1 cellular context compared by ENCODE assay signal in the genomic region with DNA sequence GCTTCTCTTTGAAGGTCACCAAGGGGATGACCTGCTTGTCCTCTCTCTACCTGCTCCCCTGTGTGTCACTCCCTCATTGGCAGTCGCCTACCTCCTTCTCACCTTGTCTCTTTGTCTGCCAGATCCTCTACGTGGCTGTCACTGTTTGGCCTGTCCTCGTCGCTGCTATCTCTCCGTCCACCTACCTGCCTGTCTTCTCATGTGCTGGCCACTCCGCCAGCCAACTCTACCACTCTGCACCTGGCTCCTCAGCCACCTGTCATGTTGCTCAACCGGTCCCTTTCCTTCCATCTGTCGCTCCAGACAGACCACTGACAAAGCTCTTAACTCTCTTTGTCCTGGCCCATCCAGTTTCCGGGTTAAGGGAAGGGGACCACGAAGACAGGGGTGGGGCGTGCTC.
TF ChIP-seq lines count a peak whose summit lies in the region.

A gene with protein sequence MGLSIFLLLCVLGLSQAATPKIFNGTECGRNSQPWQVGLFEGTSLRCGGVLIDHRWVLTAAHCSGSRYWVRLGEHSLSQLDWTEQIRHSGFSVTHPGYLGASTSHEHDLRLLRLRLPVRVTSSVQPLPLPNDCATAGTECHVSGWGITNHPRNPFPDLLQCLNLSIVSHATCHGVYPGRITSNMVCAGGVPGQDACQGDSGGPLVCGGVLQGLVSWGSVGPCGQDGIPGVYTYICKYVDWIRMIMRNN (minus strand): TSS at position 299 of the 400 bp plus-strand sequence. CDS start 381 bp downstream, outside the sequence.

TF ChIP-seq in GM23338, 12 proteins besides CTCF, POLR2A, EP300 and RAD21:
- TF ChIP-seq REST (IDR thresholded peaks at IDR 0.05; ENCODE audit: unreplicated experiment) (no peak), ZNF114 (CRISPR knock-in tag; IDR thresholded peaks at IDR 0.05) (no peak), ETS1 (IDR thresholded peaks at IDR 0.05) (no peak), CREB1 (CRISPR knock-in tag; IDR thresholded peaks at IDR 0.05; ENCODE audit: low read depth) (no peak), EZH2 (IDR thresholded peaks at IDR 0.05; ENCODE audit: low read depth, unreplicated experiment) (no peak), EZH2phosphoT487 (IDR thresholded peaks at IDR 0.05; ENCODE audit: unreplicated experiment) (no peak), JUNB (IDR thresholded peaks at IDR 0.05; ENCODE audit: unreplicated experiment) (no peak), POLR2AphosphoS5 (IDR thresholded peaks at IDR 0.05; ENCODE audit: low read depth) (no peak), STAT1 (IDR thresholded peaks at IDR 0.05; ENCODE audit: unreplicated experiment) (no peak)
- TF ChIP-seq, protein P1, sequence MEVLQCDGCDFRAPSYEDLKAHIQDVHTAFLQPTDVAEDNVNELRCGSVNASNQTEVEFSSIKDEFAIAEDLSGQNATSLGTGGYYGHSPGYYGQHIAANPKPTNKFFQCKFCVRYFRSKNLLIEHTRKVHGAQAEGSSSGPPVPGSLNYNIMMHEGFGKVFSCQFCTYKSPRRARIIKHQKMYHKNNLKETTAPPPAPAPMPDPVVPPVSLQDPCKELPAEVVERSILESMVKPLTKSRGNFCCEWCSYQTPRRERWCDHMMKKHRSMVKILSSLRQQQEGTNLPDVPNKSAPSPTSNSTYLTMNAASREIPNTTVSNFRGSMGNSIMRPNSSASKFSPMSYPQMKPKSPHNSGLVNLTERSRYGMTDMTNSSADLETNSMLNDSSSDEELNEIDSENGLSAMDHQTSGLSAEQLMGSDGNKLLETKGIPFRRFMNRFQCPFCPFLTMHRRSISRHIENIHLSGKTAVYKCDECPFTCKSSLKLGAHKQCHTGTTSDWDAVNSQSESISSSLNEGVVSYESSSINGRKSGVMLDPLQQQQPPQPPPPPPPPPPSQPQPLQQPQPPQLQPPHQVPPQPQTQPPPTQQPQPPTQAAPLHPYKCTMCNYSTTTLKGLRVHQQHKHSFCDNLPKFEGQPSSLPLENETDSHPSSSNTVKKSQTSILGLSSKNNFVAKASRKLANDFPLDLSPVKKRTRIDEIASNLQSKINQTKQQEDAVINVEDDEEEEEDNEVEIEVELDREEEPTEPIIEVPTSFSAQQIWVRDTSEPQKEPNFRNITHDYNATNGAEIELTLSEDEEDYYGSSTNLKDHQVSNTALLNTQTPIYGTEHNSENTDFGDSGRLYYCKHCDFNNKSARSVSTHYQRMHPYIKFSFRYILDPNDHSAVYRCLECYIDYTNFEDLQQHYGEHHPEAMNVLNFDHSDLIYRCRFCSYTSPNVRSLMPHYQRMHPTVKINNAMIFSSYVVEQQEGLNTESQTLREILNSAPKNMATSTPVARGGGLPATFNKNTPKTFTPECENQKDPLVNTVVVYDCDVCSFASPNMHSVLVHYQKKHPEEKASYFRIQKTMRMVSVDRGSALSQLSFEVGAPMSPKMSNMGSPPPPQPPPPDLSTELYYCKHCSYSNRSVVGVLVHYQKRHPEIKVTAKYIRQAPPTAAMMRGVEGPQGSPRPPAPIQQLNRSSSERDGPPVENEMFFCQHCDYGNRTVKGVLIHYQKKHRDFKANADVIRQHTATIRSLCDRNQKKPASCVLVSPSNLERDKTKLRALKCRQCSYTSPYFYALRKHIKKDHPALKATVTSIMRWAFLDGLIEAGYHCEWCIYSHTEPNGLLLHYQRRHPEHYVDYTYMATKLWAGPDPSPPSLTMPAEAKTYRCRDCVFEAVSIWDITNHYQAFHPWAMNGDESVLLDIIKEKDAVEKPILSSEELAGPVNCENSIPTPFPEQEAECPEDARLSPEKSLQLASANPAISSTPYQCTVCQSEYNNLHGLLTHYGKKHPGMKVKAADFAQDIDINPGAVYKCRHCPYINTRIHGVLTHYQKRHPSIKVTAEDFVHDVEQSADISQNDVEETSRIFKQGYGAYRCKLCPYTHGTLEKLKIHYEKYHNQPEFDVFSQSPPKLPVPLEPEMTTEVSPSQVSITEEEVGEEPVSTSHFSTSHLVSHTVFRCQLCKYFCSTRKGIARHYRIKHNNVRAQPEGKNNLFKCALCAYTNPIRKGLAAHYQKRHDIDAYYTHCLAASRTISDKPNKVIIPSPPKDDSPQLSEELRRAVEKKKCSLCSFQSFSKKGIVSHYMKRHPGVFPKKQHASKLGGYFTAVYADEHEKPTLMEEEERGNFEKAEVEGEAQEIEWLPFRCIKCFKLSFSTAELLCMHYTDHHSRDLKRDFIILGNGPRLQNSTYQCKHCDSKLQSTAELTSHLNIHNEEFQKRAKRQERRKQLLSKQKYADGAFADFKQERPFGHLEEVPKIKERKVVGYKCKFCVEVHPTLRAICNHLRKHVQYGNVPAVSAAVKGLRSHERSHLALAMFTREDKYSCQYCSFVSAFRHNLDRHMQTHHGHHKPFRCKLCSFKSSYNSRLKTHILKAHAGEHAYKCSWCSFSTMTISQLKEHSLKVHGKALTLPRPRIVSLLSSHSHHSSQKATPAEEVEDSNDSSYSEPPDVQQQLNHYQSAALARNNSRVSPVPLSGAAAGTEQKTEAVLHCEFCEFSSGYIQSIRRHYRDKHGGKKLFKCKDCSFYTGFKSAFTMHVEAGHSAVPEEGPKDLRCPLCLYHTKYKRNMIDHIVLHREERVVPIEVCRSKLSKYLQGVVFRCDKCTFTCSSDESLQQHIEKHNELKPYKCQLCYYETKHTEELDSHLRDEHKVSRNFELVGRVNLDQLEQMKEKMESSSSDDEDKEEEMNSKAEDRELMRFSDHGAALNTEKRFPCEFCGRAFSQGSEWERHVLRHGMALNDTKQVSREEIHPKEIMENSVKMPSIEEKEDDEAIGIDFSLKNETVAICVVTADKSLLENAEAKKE (CRISPR knock-in tag; IDR thresholded peaks at IDR 0.05), result no peak
TF ChIP-seq in GM23338: peak in this region for 0.
